In the genomic region with DNA sequence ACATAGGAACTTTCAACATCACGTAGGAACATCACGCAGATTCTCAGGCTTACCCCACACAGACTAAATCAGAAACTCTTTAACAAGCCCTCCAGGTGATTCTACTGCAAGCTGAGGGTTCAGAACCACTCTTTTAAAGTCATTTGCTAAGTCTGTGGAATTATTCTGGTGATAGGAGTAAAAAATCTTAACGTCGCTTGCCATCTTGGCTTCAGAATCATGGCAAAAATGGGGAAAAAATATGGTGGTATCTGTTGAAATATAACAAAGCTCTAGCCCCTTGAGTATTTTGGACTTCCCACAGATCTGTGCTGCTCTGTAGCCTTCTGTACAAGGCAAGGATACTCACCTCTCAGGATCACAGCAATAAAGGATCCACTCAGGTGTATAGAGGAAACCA, we compare ENCODE assay signal across 24 cellular contexts. TPM values are rescaled to one million over a fixed set of nuclear protein-coding genes. Genes with fewer than 3 reads are reported as not detected.
DNase-seq lines count a peak whose midpoint lies in the region; ATAC-seq, FAIRE-seq and TF ChIP-seq lines count a peak whose summit lies in the region.
"Had no signal": no experiment of that assay in that cellular context is flagged by ENCODE, and none has a peak within 500 bp of the region (broad histone marks: within the 10 kb centered on the region; RNA-seq: fewer than 3 reads in every experiment).

No MANE protein-coding gene starts in this region.

- H2AFZ ChIP-seq in keratinocyte (ENCODE audit: control insufficient read depth, low read length), result no peak overlapping the region
- H2AFZ ChIP-seq: parathyroid adenoma had no signal

- H3K4me1 Mint-ChIP-seq in Caco-2 (ENCODE audit: low read depth, unreplicated experiment), result peaks cover 18% of the 10 kb centered on the region

- H4K20me1 ChIP-seq in keratinocyte (ENCODE audit: control insufficient read depth, extremely low read depth, insufficient read depth, low read length), result peaks cover 17% of the 10 kb centered on the region

- peak overlapping the region; percentile 40 for H3K27ac Mint-ChIP-seq in Caco-2 (ENCODE audit: unreplicated experiment)
- H3K27ac Mint-ChIP-seq: activated CD4-positive, alpha-beta T cell treated with anti-CD3 and anti-CD28 coated beads for 36 hours had no signal

- H3K4me2 ChIP-seq in keratinocyte (ENCODE audit: control insufficient read depth, extremely low read depth, insufficient read depth, low read depth, low read length), result peak overlapping the region; percentile 12

- H3K9ac ChIP-seq in keratinocyte (ENCODE audit: control insufficient read depth, extremely low read depth, insufficient read depth, low read length) (no peak overlapping the region), skeletal muscle tissue (ENCODE audit: low read depth in 1 of 3, low read length in 3 of 3) (no peak overlapping the region)
- H3K9ac ChIP-seq: parathyroid adenoma had no signal

- H3K27me3 Mint-ChIP-seq in Caco-2 (ENCODE audit: insufficient read depth, unreplicated experiment), result no peaks in the 10 kb centered on the region
- H3K27me3 Mint-ChIP-seq: activated CD4-positive, alpha-beta T cell treated with anti-CD3 and anti-CD28 coated beads for 36 hours; central memory CD8-positive, alpha-beta T cell had no signal

- no peak for TF ChIP-seq CTCF in Caco-2 (IDR thresholded peaks at IDR 0.05; ENCODE audit: insufficient read depth in 1 of 2, low read depth in 1 of 2, low read length in 1 of 2, severe bottlenecking in 1 of 2, unreplicated experiment in 1 of 2)
- no peak for TF ChIP-seq CTCF in RWPE2 (IDR thresholded peaks at IDR 0.05; ENCODE audit: poor library complexity, severe bottlenecking)
- no peak for TF ChIP-seq CTCF in keratinocyte (optimal IDR thresholded peaks at IDR 0.05 in 1 of 3, IDR thresholded peaks at IDR 0.05 in 1 of 3, conservative IDR thresholded peaks at IDR 0.05 in 1 of 3; ENCODE audit: extremely low read depth in 1 of 3, insufficient read depth in 2 of 3, low read length in 3 of 3)

- peaks cover 83% of the 10 kb centered on the region for H3K79me2 ChIP-seq in keratinocyte (ENCODE audit: control insufficient read depth, insufficient read depth, low read length)

- H3K36me3 ChIP-seq in Caco-2 (ENCODE audit: control insufficient read depth, insufficient read depth, low read length) (no peaks in the 10 kb centered on the region), RWPE2 (ENCODE audit: low read depth) (peaks cover 27% of the 10 kb centered on the region), keratinocyte (ENCODE audit: control insufficient read depth in 2 of 2, extremely low read depth in 1 of 2, insufficient read depth in 2 of 2, low read length in 2 of 2) (peaks cover 5 to 13% of the 10 kb centered on the region in 2 experiments), skeletal muscle tissue (ENCODE audit: control insufficient read depth in 3 of 3, insufficient read depth in 3 of 3, low read length in 3 of 3) (no peaks in the 10 kb centered on the region)
- H3K36me3 ChIP-seq: adrenal gland had no signal

- H3K27me3 ChIP-seq in Caco-2 (replicated peaks; ENCODE audit: control insufficient read depth, insufficient read depth, low read length), result no peaks in the 10 kb centered on the region
- H3K27me3 ChIP-seq in RWPE2 (ENCODE audit: insufficient read depth, poor library complexity, severe bottlenecking), result no peaks in the 10 kb centered on the region
- no peaks in the 10 kb centered on the region for H3K27me3 ChIP-seq in keratinocyte (ENCODE audit: control insufficient read depth, extremely low read depth, insufficient read depth, low read length)
- no peaks in the 10 kb centered on the region for H3K27me3 ChIP-seq in skeletal muscle tissue (ENCODE audit: control insufficient read depth in 3 of 3, insufficient read depth in 3 of 3, low read length in 3 of 3)
- H3K27me3 ChIP-seq: adrenal gland, spleen had no signal

- H3K4me1 ChIP-seq in Caco-2 (peaks cover 17% of the 10 kb centered on the region), RWPE2 (ENCODE audit: insufficient read depth, poor library complexity, severe bottlenecking) (peaks cover 39% of the 10 kb centered on the region), keratinocyte (ENCODE audit: control insufficient read depth, extremely low read depth, insufficient read depth, low read length) (peaks cover 40% of the 10 kb centered on the region), skeletal muscle tissue (ENCODE audit: control insufficient read depth in 3 of 3, insufficient read depth in 3 of 3, low read length in 3 of 3) (peaks cover 75 to 84% (median 80%) of the 10 kb centered on the region in 3 donors)

- CTCF ChIA-PET in Caco-2 (lab: Charles Lee), result no interaction called here

- H3K27ac ChIP-seq in RWPE2 (ENCODE audit: poor library complexity, severe bottlenecking), result peak overlapping the region; percentile 77
- no peak overlapping the region for H3K27ac ChIP-seq in keratinocyte (ENCODE audit: control insufficient read depth, insufficient read depth, low read length)
- peak overlapping the region; percentile 19 for H3K27ac ChIP-seq in skeletal muscle tissue (ENCODE audit: low read depth, low read length)
- H3K27ac ChIP-seq: parathyroid adenoma had no signal

- H3K4me3 Mint-ChIP-seq in Caco-2 (ENCODE audit: unreplicated experiment), result peak overlapping the region; percentile 21
- H3K4me3 Mint-ChIP-seq: activated CD4-positive, alpha-beta T cell treated with anti-CD3 and anti-CD28 coated beads for 36 hours; central memory CD8-positive, alpha-beta T cell had no signal

- intact Hi-C loops in Caco-2 (cut with micrococcal nuclease; ENCODE audit: unreplicated experiment), result no loop called here

- peak; percentile 16; the same call in 2 of the 3 replicates for ATAC-seq in RWPE2 (ENCODE audit: low read depth)
- ATAC-seq: activated CD4-positive, alpha-beta T cell treated with anti-CD3 and anti-CD28 coated beads for 36 hours had no signal

- dilution Hi-C loops in keratinocyte (cut with MboI; ENCODE audit: extremely low pct_ligation_motif_present, low sequenced_read_pairs), result no loop called here

- no peaks in the 10 kb centered on the region for H3K9me3 Mint-ChIP-seq in Caco-2 (ENCODE audit: unreplicated experiment)
- H3K9me3 Mint-ChIP-seq: central memory CD8-positive, alpha-beta T cell had no signal

- BruUV-seq in Caco-2 (replicated peaks; lab: Mats Ljungman, UMichigan), result no TSS peak

- POLR2A ChIA-PET in Caco-2 (lab: Charles Lee), result no interaction called here

- no peaks in the 10 kb centered on the region for H3K9me3 ChIP-seq in Caco-2
- H3K9me3 ChIP-seq in RWPE2 (ENCODE audit: severe bottlenecking), result no peaks in the 10 kb centered on the region
- no peaks in the 10 kb centered on the region for H3K9me3 ChIP-seq in keratinocyte (ENCODE audit: control insufficient read depth, low read depth, low read length)
- H3K9me3 ChIP-seq in skeletal muscle tissue (ENCODE audit: control insufficient read depth in 3 of 3, low read length in 3 of 3), result no peaks in the 10 kb centered on the region
- H3K9me3 ChIP-seq: adrenal gland, spleen had no signal

- H3K9me1 ChIP-seq in keratinocyte (ENCODE audit: control insufficient read depth, extremely low read depth, insufficient read depth, low read length), result peaks cover 2% of the 10 kb centered on the region

- DNase-seq in Caco-2 (no peak), RWPE2 (ENCODE audit: low spot score) (no peak), keratinocyte (ENCODE audit: low read depth, low spot score) (no peak), DMS79 (lab: John Stamatoyannopoulos, UW) (no peak), dermis blood vessel endothelial cell (no peak), NCI-H2107 treated with DMSO at 0.1 percent for 48 hours (lab: John Stamatoyannopoulos, UW; ENCODE audit: unreplicated experiment) (no peak)
- DNase-seq: activated CD4-positive, alpha-beta T cell treated with anti-CD3 and anti-CD28 coated beads for 36 hours; activated effector memory CD4-positive, alpha-beta T cell treated with Interleukin-2 at 50 U/mL for 16 hours; AML-193; effector CD8-positive, alpha-beta T cell; glutamatergic neuron; GOT3; Karpas-422; NCI-H1105; NCI-H2081 treated with DMSO at 0.1 percent for 48 hours; NCI-H510A treated with DMSO at 0.1 percent for 48 hours; spleen; stimulated activated CD4-positive, alpha-beta T cell treated with anti-CD3 and anti-CD28 coated beads, Interleukin-4, amount 100 ng/mL, for 4 hours; substantia nigra had no signal

- peaks cover 27% of the 10 kb centered on the region for H3K36me3 Mint-ChIP-seq in Caco-2 (ENCODE audit: insufficient read depth, unreplicated experiment)

- no peak for FAIRE-seq in keratinocyte (lab: Jason Lieb, UNC)
- FAIRE-seq: TTC549 had no signal

- no peak overlapping the region for H3K4me3 ChIP-seq in Caco-2 (ENCODE audit: low read depth, low read length)
- H3K4me3 ChIP-seq in RWPE2 (ENCODE audit: severe bottlenecking), result no peak overlapping the region
- H3K4me3 ChIP-seq in keratinocyte (ENCODE audit: control insufficient read depth in 2 of 3, extremely low read depth in 1 of 3, insufficient read depth in 2 of 3, low read depth in 1 of 3, low read length in 3 of 3), result no peak overlapping the region
- no peak overlapping the region for H3K4me3 ChIP-seq in skeletal muscle tissue (ENCODE audit: low read length in 3 of 3)
- H3K4me3 ChIP-seq: adrenal gland, spleen had no signal

RNA-seq across cellular contexts. Expression of a gene that starts 17.4 kb away (rescaled TPM):
- total RNA-seq in Caco-2 (2022) (34.3 and 34.5 TPM in 2 replicates), skeletal muscle tissue (30.8 TPM), dermis blood vessel endothelial cell (21.3 and 22.2 TPM in 2 replicates)
- 17.6 to 22.5 TPM (median 20.4 TPM) in 3 replicates for polyA plus RNA-seq in keratinocyte
- 19.2 TPM for polyA plus RNA-seq in keratinocyte (2011; ENCODE audit: low read depth)
- polyA plus RNA-seq in keratinocyte (2011; cell fraction: cytosol; rRNA removed), result 14.3 and 17.3 TPM in 2 replicates
- 28.1 and 29.4 TPM in 2 replicates for polyA plus RNA-seq in keratinocyte (2011; cell fraction: nucleus; rRNA removed)
- 17.0 and 39.7 TPM in 2 replicates for polyA plus RNA-seq in keratinocyte (2012; ENCODE audit: low replicate concordance)
- polyA minus RNA-seq in keratinocyte, result 95.4 to 137 TPM (median 123 TPM) in 3 replicates
- polyA minus RNA-seq in keratinocyte (2011; cell fraction: cytosol; rRNA and poly(A)+ RNA removed), result 45.5 TPM
- polyA minus RNA-seq in keratinocyte (2011; cell fraction: nucleus; rRNA and poly(A)+ RNA removed), result 54.6 and 69.6 TPM in 2 replicates
